ENCODE assay signal across 17 cellular contexts in genomic region chr15:88631464-88632028, GRCh38. TPM values are rescaled to one million over a fixed set of nuclear protein-coding genes. Genes with fewer than 3 reads are reported as not detected.
DNase-seq lines count a peak whose midpoint lies in the region; ATAC-seq and TF ChIP-seq lines count a peak whose summit lies in the region.
"Had no signal": no experiment of that assay in that cellular context is flagged by ENCODE, and none has a peak within 500 bp of the region (broad histone marks: within the 10 kb centered on the region; RNA-seq: fewer than 3 reads in every experiment).

No MANE protein-coding gene starts in this region.

- DNase-seq in activated T-cell treated with anti-CD3 and anti-CD28 coated beads, Interleukin-2, amount 50 U/mL, for 24 hours, result no peak
- DNase-seq in activated T-cell treated with anti-CD3 and anti-CD28 coated beads, Interleukin-2, amount 50 U/mL, for 1 hour, result no peak
- no peak for DNase-seq in activated CD4-positive, alpha-beta memory T cell treated with anti-CD3 and anti-CD28 coated beads, Interleukin-2, amount 10 ng/mL, durations not matched to agents 7 days and 5 days
- DNase-seq in islet precursor cell, result peak; percentile 48
- DNase-seq in transverse colon, result peak; percentile 9
- no peak for DNase-seq in NCI-H524 (lab: John Stamatoyannopoulos, UW)
- DNase-seq in NCI-H510A treated with DMSO at 0.1 percent for 48 hours (lab: John Stamatoyannopoulos, UW), result no peak
- DNase-seq: activated CD4-positive, CD25-positive, alpha-beta regulatory T cell; H7; NCI-H1436; NCI-H526 treated with DMSO at 0.1 percent for 48 hours; occipital lobe; uterus had no signal

- CTCF ChIA-PET in activated CD4-positive, alpha-beta memory T cell treated with anti-CD3 and anti-CD28 coated beads, Interleukin-2, amount 10 ng/mL, durations not matched to agents 7 days and 5 days (lab: Charles Lee), result interaction anchor here (1.1 to 1.8 kb wide), 2 partner anchors 7 to 274 kb away, joined by 3 to 12 read pairs; partner anchors contain the start of gene ISG20

- peaks cover 0 to 7% (median 0%) of the 10 kb centered on the region in 4 donors for H3K36me3 ChIP-seq in transverse colon
- H3K36me3 ChIP-seq: uterus had no signal

- POLR2A ChIA-PET in activated CD4-positive, alpha-beta memory T cell treated with anti-CD3 and anti-CD28 coated beads, Interleukin-2, amount 10 ng/mL, durations not matched to agents 7 days and 5 days (lab: Charles Lee), result interaction anchor here (1.2 to 2.2 kb wide), 2 partner anchors 10 to 22 kb away, joined by 3 to 16 read pairs; partner anchors contain the start of gene AEN

- no peak for TF ChIP-seq EP300 in transverse colon (IDR thresholded peaks at IDR 0.05; ENCODE audit: low read depth)

- peaks cover 92% of the 10 kb centered on the region for H3K4me1 Mint-ChIP-seq in activated T-cell treated with anti-CD3 and anti-CD28 coated beads, Interleukin-2, amount 50 U/mL, for 24 hours (ENCODE audit: low read depth)
- peaks cover 92% of the 10 kb centered on the region for H3K4me1 Mint-ChIP-seq in activated CD4-positive, alpha-beta memory T cell treated with anti-CD3 and anti-CD28 coated beads, Interleukin-2, amount 10 ng/mL, durations not matched to agents 7 days and 5 days

- peaks cover 7 to 28% (median 16%) of the 10 kb centered on the region in 4 donors for H3K4me1 ChIP-seq in transverse colon
- H3K4me1 ChIP-seq: uterus had no signal

- no peaks in the 10 kb centered on the region for H3K9me3 ChIP-seq in transverse colon
- H3K9me3 ChIP-seq: uterus had no signal

- H3K27ac Mint-ChIP-seq in activated T-cell treated with anti-CD3 and anti-CD28 coated beads, Interleukin-2, amount 50 U/mL, for 24 hours, result peak overlapping the region; percentile 87
- peak overlapping the region; percentile 95 for H3K27ac Mint-ChIP-seq in activated CD4-positive, alpha-beta memory T cell treated with anti-CD3 and anti-CD28 coated beads, Interleukin-2, amount 10 ng/mL, durations not matched to agents 7 days and 5 days

- WGBS in transverse colon (ENCODE audit: low coverage in 1 of 2), 2 donors, result 87 to 100% methylated on average over 1 to 12 of the region's 12 CpGs

- no peak for TF ChIP-seq POLR2A in transverse colon (IDR thresholded peaks at IDR 0.05)

- ATAC-seq in HG02759 (IDR thresholded peaks at IDR 0.05; ENCODE audit: unreplicated experiment), result no peak
- ATAC-seq: esophagus mucosa had no signal

- in situ Hi-C loops in transverse colon (cut with MboI; ENCODE audit: low pct_ligation_motif_present in 1 of 4, low pct_unique_long_range_greater_than_20kb in 1 of 4, low sequenced_read_pairs in 3 of 4), result no loop called here

- H3K27me3 Mint-ChIP-seq in activated T-cell treated with anti-CD3 and anti-CD28 coated beads, Interleukin-2, amount 50 U/mL, for 24 hours, result no peaks in the 10 kb centered on the region
- H3K27me3 Mint-ChIP-seq in activated CD4-positive, alpha-beta memory T cell treated with anti-CD3 and anti-CD28 coated beads, Interleukin-2, amount 10 ng/mL, durations not matched to agents 7 days and 5 days, result no peaks in the 10 kb centered on the region

- no peaks in the 10 kb centered on the region for H3K9me3 Mint-ChIP-seq in activated T-cell treated with anti-CD3 and anti-CD28 coated beads, Interleukin-2, amount 50 U/mL, for 24 hours
- no peaks in the 10 kb centered on the region for H3K9me3 Mint-ChIP-seq in activated CD4-positive, alpha-beta memory T cell treated with anti-CD3 and anti-CD28 coated beads, Interleukin-2, amount 10 ng/mL, durations not matched to agents 7 days and 5 days

- no peak for TF ChIP-seq CTCF in transverse colon (IDR thresholded peaks at IDR 0.05)

- no peak overlapping the region for H3K4me3 ChIP-seq in transverse colon
- H3K4me3 ChIP-seq: cardiac muscle cell, lung, uterus had no signal

- peaks cover 96% of the 10 kb centered on the region for H3K36me3 Mint-ChIP-seq in activated T-cell treated with anti-CD3 and anti-CD28 coated beads, Interleukin-2, amount 50 U/mL, for 24 hours (ENCODE audit: low read depth)
- peaks cover 81% of the 10 kb centered on the region for H3K36me3 Mint-ChIP-seq in activated CD4-positive, alpha-beta memory T cell treated with anti-CD3 and anti-CD28 coated beads, Interleukin-2, amount 10 ng/mL, durations not matched to agents 7 days and 5 days (ENCODE audit: low read depth)

- intact Hi-C loops in transverse colon (cut with DNase I; ENCODE audit: low total_unique reads), result no loop called here

- H3K27me3 ChIP-seq in transverse colon, result no peaks in the 10 kb centered on the region
- H3K27me3 ChIP-seq: cardiac muscle cell, uterus had no signal

- H3K27ac ChIP-seq in transverse colon, result peak overlapping the region; percentile 26 to 63 (median 56)
- H3K27ac ChIP-seq: cardiac muscle cell had no signal

- no peak overlapping the region for H3K4me3 Mint-ChIP-seq in activated T-cell treated with anti-CD3 and anti-CD28 coated beads, Interleukin-2, amount 50 U/mL, for 24 hours
- no peak overlapping the region for H3K4me3 Mint-ChIP-seq in activated CD4-positive, alpha-beta memory T cell treated with anti-CD3 and anti-CD28 coated beads, Interleukin-2, amount 10 ng/mL, durations not matched to agents 7 days and 5 days

RNA-seq across cellular contexts. Expression of gene ISG20, which starts 7.3 kb away (rescaled TPM):
- 100 to 1,000 TPM; 337 to 338 TPM for total RNA-seq in activated CD4-positive, alpha-beta memory T cell treated with anti-CD3 and anti-CD28 coated beads, Interleukin-2, amount 10 ng/mL, durations not matched to agents 7 days and 5 days
- 10 to 100 TPM; 18.7 to 51.9 (median 38.6) TPM for total RNA-seq in transverse colon
- total RNA-seq: occipital lobe had no signal

RNA-seq across cellular contexts. Expression of gene AEN, which starts 10.4 kb away (rescaled TPM):
- 10 to 100 TPM; 32.7 to 33.5 TPM for total RNA-seq in activated CD4-positive, alpha-beta memory T cell treated with anti-CD3 and anti-CD28 coated beads, Interleukin-2, amount 10 ng/mL, durations not matched to agents 7 days and 5 days
- total RNA-seq in transverse colon, result 10 to 100 TPM in 1 of 4 donors, 1 to 10 TPM in 3; 1.5 to 22.7 (median 8.7) TPM

Comparison
In these comparisons a context has a peak if more than half of its experiments do, and no peak if none do; other contexts are left out.
1. DNase-seq: peak in islet precursor cell (single experiment) and transverse colon (single experiment); none in activated T-cell treated with anti-CD3 and anti-CD28 coated beads, Interleukin-2, amount 50 U/mL, for 24 hours (single experiment), activated T-cell treated with anti-CD3 and anti-CD28 coated beads, Interleukin-2, amount 50 U/mL, for 1 hour (single experiment), activated CD4-positive, alpha-beta memory T cell treated with anti-CD3 and anti-CD28 coated beads, Interleukin-2, amount 10 ng/mL, durations not matched to agents 7 days and 5 days (single experiment), NCI-H524 (0 of 2) and NCI-H510A treated with DMSO at 0.1 percent for 48 hours (single experiment).
2. RNA of gene ISG20, which starts 7.3 kb away (total RNA-seq): 337 to 338 TPM in activated CD4-positive, alpha-beta memory T cell treated with anti-CD3 and anti-CD28 coated beads, Interleukin-2, amount 10 ng/mL, durations not matched to agents 7 days and 5 days; 18.7 to 51.9 TPM in transverse colon; every median in the first group is over 4 times any median in the second.